8 cellular contexts compared by ENCODE assay signal in the genomic region with DNA sequence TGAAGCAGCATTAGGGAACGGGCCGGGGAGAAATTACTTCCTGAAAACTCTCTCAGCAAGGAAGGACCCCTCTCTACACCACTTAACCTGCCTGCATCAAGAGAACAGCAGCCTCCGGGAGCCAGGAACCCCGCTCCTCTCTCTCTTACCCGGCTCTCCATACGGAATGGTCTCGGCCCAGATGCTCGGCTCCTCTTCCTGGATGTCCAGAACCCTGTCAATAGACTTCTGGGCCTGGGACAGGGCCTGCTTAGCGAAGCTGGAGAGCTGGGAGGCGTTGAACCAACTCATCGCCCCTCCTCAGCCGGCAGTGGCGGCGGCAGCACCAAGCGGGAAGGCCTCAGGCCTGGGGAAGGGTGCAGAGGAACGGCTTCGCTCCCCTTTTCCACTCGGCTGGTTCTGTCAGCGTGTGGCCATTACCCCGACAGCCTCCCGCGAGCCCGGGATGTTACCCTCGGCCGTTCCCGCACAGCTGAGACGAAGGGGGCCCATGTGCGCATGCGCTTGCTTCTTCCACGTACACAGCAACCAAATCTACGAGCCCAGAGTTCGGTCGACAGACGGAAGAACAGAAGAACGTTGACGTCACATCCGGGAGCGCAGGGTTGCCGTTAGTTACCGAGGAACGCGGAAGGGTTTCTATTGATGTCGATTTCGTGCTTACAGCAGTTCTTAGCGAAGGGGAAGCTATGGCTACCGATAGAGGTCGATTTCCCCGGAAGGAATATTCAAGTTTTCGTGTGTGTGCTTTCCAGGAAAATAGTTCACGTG. TPM values are rescaled to one million over a fixed set of nuclear protein-coding genes. Genes with fewer than 3 reads are reported as not detected.
DNase-seq lines count a peak whose midpoint lies in the region; ATAC-seq and TF ChIP-seq lines count a peak whose summit lies in the region.

A gene with protein sequence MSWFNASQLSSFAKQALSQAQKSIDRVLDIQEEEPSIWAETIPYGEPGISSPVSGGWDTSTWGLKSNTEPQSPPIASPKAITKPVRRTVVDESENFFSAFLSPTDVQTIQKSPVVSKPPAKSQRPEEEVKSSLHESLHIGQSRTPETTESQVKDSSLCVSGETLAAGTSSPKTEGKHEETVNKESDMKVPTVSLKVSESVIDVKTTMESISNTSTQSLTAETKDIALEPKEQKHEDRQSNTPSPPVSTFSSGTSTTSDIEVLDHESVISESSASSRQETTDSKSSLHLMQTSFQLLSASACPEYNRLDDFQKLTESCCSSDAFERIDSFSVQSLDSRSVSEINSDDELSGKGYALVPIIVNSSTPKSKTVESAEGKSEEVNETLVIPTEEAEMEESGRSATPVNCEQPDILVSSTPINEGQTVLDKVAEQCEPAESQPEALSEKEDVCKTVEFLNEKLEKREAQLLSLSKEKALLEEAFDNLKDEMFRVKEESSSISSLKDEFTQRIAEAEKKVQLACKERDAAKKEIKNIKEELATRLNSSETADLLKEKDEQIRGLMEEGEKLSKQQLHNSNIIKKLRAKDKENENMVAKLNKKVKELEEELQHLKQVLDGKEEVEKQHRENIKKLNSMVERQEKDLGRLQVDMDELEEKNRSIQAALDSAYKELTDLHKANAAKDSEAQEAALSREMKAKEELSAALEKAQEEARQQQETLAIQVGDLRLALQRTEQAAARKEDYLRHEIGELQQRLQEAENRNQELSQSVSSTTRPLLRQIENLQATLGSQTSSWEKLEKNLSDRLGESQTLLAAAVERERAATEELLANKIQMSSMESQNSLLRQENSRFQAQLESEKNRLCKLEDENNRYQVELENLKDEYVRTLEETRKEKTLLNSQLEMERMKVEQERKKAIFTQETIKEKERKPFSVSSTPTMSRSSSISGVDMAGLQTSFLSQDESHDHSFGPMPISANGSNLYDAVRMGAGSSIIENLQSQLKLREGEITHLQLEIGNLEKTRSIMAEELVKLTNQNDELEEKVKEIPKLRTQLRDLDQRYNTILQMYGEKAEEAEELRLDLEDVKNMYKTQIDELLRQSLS (minus strand): TSS at position 538 of the 771 bp plus-strand sequence. CDS start 247 bp downstream, at position 291.

- no peaks in the 10 kb centered on the region for H3K9me3 ChIP-seq in iPS-18c (ENCODE audit: control insufficient read depth, insufficient read depth, low read length)
- no peaks in the 10 kb centered on the region for H3K9me3 ChIP-seq in smooth muscle cell (replicated peaks; ENCODE audit: low read depth)

- H3K27me3 ChIP-seq in brain microvascular endothelial cell (replicated peaks) (no peaks in the 10 kb centered on the region), smooth muscle cell (ENCODE audit: low read depth) (no peaks in the 10 kb centered on the region)

- peaks cover 30% of the 10 kb centered on the region for H3F3A ChIP-seq in smooth muscle cell (ENCODE audit: low read depth)

- TF ChIP-seq CTCF in brain microvascular endothelial cell (IDR thresholded peaks at IDR 0.05; ENCODE audit: low read depth, low read length, missing control alignments) (no peak), smooth muscle cell (IDR thresholded peaks at IDR 0.05; ENCODE audit: borderline replicate concordance, insufficient read depth, poor library complexity, severe bottlenecking) (no peak)

- peak within 1 kb of the TSS; percentile 99 for H3K9ac ChIP-seq in smooth muscle cell (ENCODE audit: low read depth)

- WGBS in smooth muscle cell (ENCODE audit: low lambda C conversion rate): under 1% methylated on average over 50 of the region's 50 CpGs

- H3K27ac ChIP-seq in brain microvascular endothelial cell (peak within 1 kb of the TSS; percentile 93), smooth muscle cell (ENCODE audit: low read depth) (peak within 1 kb of the TSS; percentile 98)

- peaks cover 49% of the 10 kb centered on the region for H3K79me2 ChIP-seq in smooth muscle cell (ENCODE audit: low read depth)

- H3K36me3 ChIP-seq in brain microvascular endothelial cell (replicated peaks) (peaks cover 14% of the 10 kb centered on the region), smooth muscle cell (ENCODE audit: low read depth) (peaks cover 34% of the 10 kb centered on the region)

- peak within 1 kb of the TSS; percentile 86 for H2AFZ ChIP-seq in smooth muscle cell (ENCODE audit: low read depth)

- H4K20me1 ChIP-seq in smooth muscle cell (ENCODE audit: low read depth): peaks cover 44% of the 10 kb centered on the region

- H3K4me2 ChIP-seq in smooth muscle cell: peak within 1 kb of the TSS; percentile 95

- ATAC-seq in GM18519 (IDR thresholded peaks at IDR 0.05; ENCODE audit: low FRiP score, unreplicated experiment): peak; percentile 96
- ATAC-seq in HG03039 (IDR thresholded peaks at IDR 0.05; ENCODE audit: unreplicated experiment): peak; percentile 97

- in situ Hi-C loops in brain microvascular endothelial cell (cut with HindIII; ENCODE audit: low pct_ligation_motif_present, low sequenced_read_pairs): no loop called here

- H3K4me3 ChIP-seq in brain microvascular endothelial cell (ENCODE audit: low read depth, low read length): peak within 1 kb of the TSS; percentile 93
- peak within 1 kb of the TSS; percentile 99 for H3K4me3 ChIP-seq in iPS-18c (ENCODE audit: insufficient read depth, low read depth, low read length)
- peak within 1 kb of the TSS; percentile 94 for H3K4me3 ChIP-seq in smooth muscle cell

- peaks cover 13% of the 10 kb centered on the region for H3K4me1 ChIP-seq in smooth muscle cell (ENCODE audit: low read depth)

- DNase-seq in SW480 (ENCODE audit: low spot score) (peak; percentile 98), brain microvascular endothelial cell (peak; percentile 99), smooth muscle cell (lab: John Stamatoyannopoulos, UW; ENCODE audit: unreplicated experiment) (no peak), NCI-H2171 treated with DMSO at 0.1 percent for 48 hours (lab: John Stamatoyannopoulos, UW) (no peak), NCI-H82 treated with DMSO at 0.1 percent for 48 hours (lab: John Stamatoyannopoulos, UW; ENCODE audit: unreplicated experiment) (no peak)

RNA-seq across cellular contexts. Expression of the gene that starts here (rescaled TPM):
- total RNA-seq in smooth muscle cell: 61.8 and 63.0 TPM in 2 replicates
- polyA plus RNA-seq in smooth muscle cell: 28.9 and 33.4 TPM in 2 replicates

Comparison
In these comparisons a context has a peak if more than half of its experiments do, and no peak if none do; other contexts are left out.
1. DNase-seq: peak in SW480 (single experiment) and brain microvascular endothelial cell (single experiment); none in smooth muscle cell (single experiment), NCI-H2171 treated with DMSO at 0.1 percent for 48 hours (single experiment) and NCI-H82 treated with DMSO at 0.1 percent for 48 hours (single experiment).
2. Peak in every context shown above with its lines, with median percentiles within 50 percentile points of each other: H3K4me3 ChIP-seq.